20 cellular contexts compared by ENCODE assay signal in the genomic region with DNA sequence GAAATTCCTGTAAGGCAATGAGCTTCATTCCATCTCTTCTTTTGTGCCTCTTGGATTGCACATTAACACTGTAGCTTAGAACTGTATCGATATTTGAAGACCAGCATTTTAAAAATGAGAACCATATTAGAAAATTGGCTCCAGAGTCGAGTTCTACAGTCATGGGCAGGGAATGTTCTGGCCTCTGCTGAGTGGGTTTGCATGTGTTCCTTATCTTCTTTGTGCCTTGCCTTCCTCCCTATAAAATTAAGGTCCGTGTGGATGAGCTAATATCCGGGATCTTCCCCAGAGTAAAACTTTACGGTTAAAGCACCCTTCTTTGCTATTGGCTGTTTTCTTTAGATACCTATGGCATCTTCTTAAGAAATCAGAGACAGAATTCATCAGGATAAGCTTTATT.
A peak's percentile ranks its signal among the peaks of the same experiment; 100 is the strongest.
DNase-seq lines count a peak whose midpoint lies in the region; ATAC-seq and TF ChIP-seq lines count a peak whose summit lies in the region.
"Had no signal": no experiment of that assay in that cellular context is flagged by ENCODE, and none has a peak within 500 bp of the region (broad histone marks: within the 10 kb centered on the region; RNA-seq: fewer than 3 reads in every experiment).

No MANE protein-coding gene starts in this region.

- H3K4me3 ChIP-seq in GM23248 (peak overlapping the region; percentile 31; the same call in 1 of the 2 replicates), esophagus muscularis mucosa (no peak overlapping the region), osteoblast (ENCODE audit: insufficient read depth, low read length) (no peak overlapping the region), transverse colon (no peak overlapping the region)

- intact Hi-C loops in esophagus muscularis mucosa (cut with DNase I), result no loop called here
- intact Hi-C loops in transverse colon (cut with DNase I; ENCODE audit: low total_unique reads), result no loop called here
- intact Hi-C loops in Calu3 (cut with micrococcal nuclease; ENCODE audit: unreplicated experiment), result no loop called here

- no peaks in the 10 kb centered on the region for H3K9me3 Mint-ChIP-seq in Calu3 (ENCODE audit: low read depth, unreplicated experiment)
- H3K9me3 Mint-ChIP-seq: nephron had no signal

- H3K27me3 ChIP-seq in GM23248 (replicated peaks; ENCODE audit: insufficient read depth), result no peaks in the 10 kb centered on the region
- no peaks in the 10 kb centered on the region for H3K27me3 ChIP-seq in esophagus muscularis mucosa
- H3K27me3 ChIP-seq in osteoblast (ENCODE audit: insufficient read depth, low read length), result no peaks in the 10 kb centered on the region
- no peaks in the 10 kb centered on the region for H3K27me3 ChIP-seq in transverse colon

- CTCF ChIA-PET in Calu3 (lab: Charles Lee), result interaction anchor here (0.6 kb wide), 1 partner anchor 76 kb away, joined by 8 read pairs; no protein-coding TSS in a partner anchor

- WGBS in GM23248 (ENCODE audit: low coverage in 1 of 2, low lambda C conversion rate in 2 of 2, missing lambda C conversion rate in 2 of 2), 2 experiments, result 3% methylated on average over 5 of the region's 5 CpGs
- WGBS in esophagus muscularis mucosa, result 84% methylated on average over 5 of the region's 5 CpGs
- 60 to 81% methylated on average over 5 of the region's 5 CpGs for WGBS in transverse colon (ENCODE audit: low coverage in 1 of 2), 2 donors

- no peaks in the 10 kb centered on the region for H3K36me3 ChIP-seq in GM23248 (ENCODE audit: low read depth)
- no peaks in the 10 kb centered on the region for H3K36me3 ChIP-seq in esophagus muscularis mucosa
- H3K36me3 ChIP-seq in osteoblast (ENCODE audit: insufficient read depth, low read length), result no peaks in the 10 kb centered on the region
- H3K36me3 ChIP-seq in transverse colon, result no peaks in the 10 kb centered on the region

- peaks cover 20% of the 10 kb centered on the region for H3F3A ChIP-seq in GM23248 (ENCODE audit: insufficient read depth)

- DNase-seq in AG20443 (ENCODE audit: low spot score), result peak; percentile 76
- peak; percentile 82 for DNase-seq in GM23248
- peak; percentile 60 for DNase-seq in esophagus muscularis mucosa (ENCODE audit: extremely low spot score)
- DNase-seq in osteoblast (ENCODE audit: insufficient read length, low spot score, missing footprints), result peak; percentile 38
- no peak for DNase-seq in transverse colon
- no peak for DNase-seq in MV-4-11 (lab: John Stamatoyannopoulos, UW)
- no peak for DNase-seq in Calu3
- DNase-seq: activated CD4-positive, alpha-beta T cell treated with anti-CD3 and anti-CD28 coated beads, Interleukin-2, amount 50 U/mL, for 4 hours; activated naive CD4-positive, alpha-beta T cell; effector CD8-positive, alpha-beta T cell; foreskin keratinocyte; kidney glomerular epithelial cell; NCI-H1417; OCI-M1; posterior cingulate gyrus; T-helper 1 cell had no signal

- H3K4me1 ChIP-seq in GM23248 (ENCODE audit: insufficient read depth) (peaks cover 21% of the 10 kb centered on the region), esophagus muscularis mucosa (no peaks in the 10 kb centered on the region), osteoblast (ENCODE audit: insufficient read depth, low read length) (no peaks in the 10 kb centered on the region), transverse colon (no peaks in the 10 kb centered on the region)
- H3K4me1 ChIP-seq: foreskin keratinocyte had no signal

- no TSS peak for BruUV-seq in Calu3 (replicated peaks; lab: Mats Ljungman, UMichigan)

- H3K9me3 ChIP-seq in GM23248 (ENCODE audit: low read depth), result no peaks in the 10 kb centered on the region
- H3K9me3 ChIP-seq in esophagus muscularis mucosa, result no peaks in the 10 kb centered on the region
- H3K9me3 ChIP-seq in osteoblast (ENCODE audit: low read depth, low read length), result no peaks in the 10 kb centered on the region
- H3K9me3 ChIP-seq in transverse colon, result no peaks in the 10 kb centered on the region

- no peak overlapping the region for H3K4me3 Mint-ChIP-seq in Calu3 (ENCODE audit: low read depth, unreplicated experiment)
- H3K4me3 Mint-ChIP-seq: mesothelial cell of epicardium, nephron had no signal

- H3K4me2 ChIP-seq in GM23248 (ENCODE audit: unreplicated experiment), result peak overlapping the region; percentile 39
- H3K4me2 ChIP-seq in osteoblast (ENCODE audit: insufficient read depth, low read length), result no peak overlapping the region

- H3K27ac Mint-ChIP-seq in Calu3 (ENCODE audit: unreplicated experiment), result no peak overlapping the region
- H3K27ac Mint-ChIP-seq: mesothelial cell of epicardium, nephron had no signal

- ATAC-seq in HG02759 (IDR thresholded peaks at IDR 0.05; ENCODE audit: unreplicated experiment), result no peak
- ATAC-seq: foreskin keratinocyte, HepG2 had no signal

- TF ChIP-seq EP300 in esophagus muscularis mucosa (IDR thresholded peaks at IDR 0.05) (no peak), transverse colon (IDR thresholded peaks at IDR 0.05; ENCODE audit: low read depth) (no peak)

- in situ Hi-C loops in GM23248 (cut with MboI) (no loop called here), transverse colon (cut with MboI; ENCODE audit: low pct_ligation_motif_present in 1 of 4, low pct_unique_long_range_greater_than_20kb in 1 of 4, low sequenced_read_pairs in 3 of 4) (loop anchor here in 1 of 4 donors (25.0 kb wide), 1 partner anchor 430 kb away; no protein-coding TSS in a partner anchor)

- H2AFZ ChIP-seq in GM23248 (peak overlapping the region; percentile 42), osteoblast (ENCODE audit: low read length) (no peak overlapping the region)

- H3K4me1 Mint-ChIP-seq in Calu3 (ENCODE audit: low read depth, unreplicated experiment), result peaks cover 3% of the 10 kb centered on the region
- H3K4me1 Mint-ChIP-seq: mesothelial cell of epicardium had no signal

- no peaks in the 10 kb centered on the region; the same call in 1 of the 2 replicates for H3K9me2 ChIP-seq in GM23248 (ENCODE audit: insufficient read depth)

- H3K79me2 ChIP-seq in GM23248 (ENCODE audit: insufficient read depth) (no peaks in the 10 kb centered on the region), osteoblast (ENCODE audit: insufficient read depth, low read length) (no peaks in the 10 kb centered on the region)

- TF ChIP-seq CTCF in esophagus muscularis mucosa (IDR thresholded peaks at IDR 0.05) (no peak), osteoblast (IDR thresholded peaks at IDR 0.05; ENCODE audit: extremely low read depth, low read depth, low read length) (no peak), transverse colon (IDR thresholded peaks at IDR 0.05) (no peak), Calu3 (IDR thresholded peaks at IDR 0.05; ENCODE audit: unreplicated experiment) (no peak)

- H3K27ac ChIP-seq in GM23248 (peak overlapping the region; percentile 53), esophagus muscularis mucosa (replicated peaks in 1 of 4) (no peak overlapping the region), osteoblast (ENCODE audit: low read depth, low read length) (no peak overlapping the region), transverse colon (no peak overlapping the region)
- H3K27ac ChIP-seq: foreskin keratinocyte had no signal

- no peaks in the 10 kb centered on the region for H3K36me3 Mint-ChIP-seq in Calu3 (ENCODE audit: insufficient read depth, unreplicated experiment)
- H3K36me3 Mint-ChIP-seq: mesothelial cell of epicardium had no signal

- no peak for TF ChIP-seq POLR2A in esophagus muscularis mucosa (IDR thresholded peaks at IDR 0.05; ENCODE audit: low read depth)
- TF ChIP-seq POLR2A in transverse colon (IDR thresholded peaks at IDR 0.05), result no peak

- peak overlapping the region; percentile 27; the same call in 1 of the 2 replicates for H3K9ac ChIP-seq in GM23248

- H4K20me1 ChIP-seq in GM23248 (ENCODE audit: insufficient read depth), result no peaks in the 10 kb centered on the region
- no peaks in the 10 kb centered on the region for H4K20me1 ChIP-seq in osteoblast (ENCODE audit: insufficient read depth, low read length)

- no peaks in the 10 kb centered on the region for H3K27me3 Mint-ChIP-seq in Calu3 (ENCODE audit: unreplicated experiment)

Comparison
In these comparisons a context has a peak if more than half of its experiments do, and no peak if none do; other contexts are left out.
1. DNase-seq: peak in AG20443 (single experiment), GM23248 (single experiment), esophagus muscularis mucosa (single experiment) and osteoblast (single experiment); none in transverse colon (single experiment), MV-4-11 (single experiment) and Calu3 (single experiment).